Comparison of ENCODE assay signal across 29 cellular contexts in the genomic region with DNA sequence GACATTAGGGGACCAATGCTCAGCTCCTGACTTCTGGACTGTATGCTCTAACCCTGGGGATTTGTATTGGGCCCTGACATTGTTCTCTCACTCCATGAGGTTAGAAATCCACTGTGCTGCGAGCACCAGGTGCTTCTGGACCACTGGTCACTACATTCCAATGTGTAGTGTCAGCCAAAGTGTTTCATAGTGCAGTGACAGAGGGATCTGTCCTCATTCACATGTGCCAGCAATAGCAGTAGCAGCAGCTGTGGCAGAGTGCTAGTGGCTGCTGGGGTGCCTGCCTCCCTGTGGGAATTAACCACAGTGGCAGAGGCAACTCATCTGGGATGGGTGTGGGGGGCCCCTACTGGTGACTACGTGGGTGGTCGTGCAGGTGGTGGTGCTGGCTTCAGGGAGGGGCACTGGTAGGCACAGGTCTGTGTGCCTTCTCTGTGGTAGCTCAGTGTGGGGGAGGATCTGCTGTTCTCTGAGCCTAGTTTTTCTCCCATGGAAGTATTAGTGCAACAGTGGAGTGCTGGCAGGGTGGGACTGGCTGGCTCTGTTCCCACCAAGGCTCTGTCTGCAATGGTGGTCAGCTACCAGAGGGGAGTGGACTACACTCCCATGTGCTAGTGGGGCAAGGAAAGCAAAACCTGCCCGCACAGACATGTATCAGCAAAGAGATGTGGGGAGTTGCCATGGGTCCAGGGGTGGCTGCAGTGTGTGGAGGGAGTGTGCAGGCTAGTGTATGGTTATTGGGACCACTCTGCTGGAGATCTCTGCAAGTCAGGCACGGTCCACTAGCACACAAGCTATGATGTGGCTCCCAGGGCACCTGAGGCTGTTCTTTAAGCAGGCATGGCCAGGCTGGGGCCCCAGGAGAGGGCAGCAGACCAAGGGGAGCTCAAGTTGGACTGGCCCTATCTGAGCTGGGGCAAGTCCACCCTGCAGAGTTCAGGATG.
DNase-seq lines count a peak whose midpoint lies in the region; ATAC-seq and TF ChIP-seq lines count a peak whose summit lies in the region.
"Had no signal": no experiment of that assay in that cellular context is flagged by ENCODE, and none has a peak within 500 bp of the region (broad histone marks: within the 10 kb centered on the region; RNA-seq: fewer than 3 reads in every experiment).

No MANE protein-coding gene starts in this region.

- H2AFZ ChIP-seq in IMR-90 (replicated peaks; ENCODE audit: low read length, poor library complexity), result no peak overlapping the region

- CTCF ChIA-PET in IMR-90 (lab: Yijun Ruan, JAX), result no interaction called here

- no peak overlapping the region for H3K4me3 Mint-ChIP-seq in progenitor cell of endocrine pancreas (ENCODE audit: low read depth)
- H3K4me3 Mint-ChIP-seq: activated CD4-positive, alpha-beta memory T cell treated with anti-CD3 and anti-CD28 coated beads, Interleukin-2, amount 10 ng/mL, durations not matched to agents 7 days and 5 days; activated naive CD4-positive, alpha-beta T cell treated with anti-CD3 and anti-CD28 coated beads for 36 hours; memory B cell; neural crest cell; T-helper 2 cell treated with Interferon-gamma antibody and Interleukin-4, amounts not matched to agents 5 μg/mL and 100 μg/mL, for 36 hours; type B pancreatic cell had no signal

- DNase-seq in IMR-90 (peak; percentile 14), SJCRH30 (peak; percentile 19 to 41), kidney epithelial cell (ENCODE audit: low read depth) (peak; percentile 10), progenitor cell of endocrine pancreas (ENCODE audit: low spot score, unreplicated experiment) (no peak), NCI-H2171 treated with DMSO at 0.1 percent for 48 hours (lab: John Stamatoyannopoulos, UW) (no peak)
- no peak for DNase-seq in stimulated activated CD4-positive, alpha-beta T cell treated with anti-CD3 and anti-CD28 coated beads, Interleukin-2, amount 100 ng/mL, for 24 hours
- DNase-seq: activated CD4-positive, alpha-beta memory T cell treated with anti-CD3 and anti-CD28 coated beads, Interleukin-2, amount 10 ng/mL, durations not matched to agents 7 days and 5 days; activated CD8-positive, alpha-beta memory T cell treated with anti-CD3 and anti-CD28 coated beads, Interleukin-2, amount 50 U/mL, for 4 hours; activated naive CD4-positive, alpha-beta T cell treated with anti-CD3 and anti-CD28 coated beads for 36 hours; adrenal gland; brain microvascular endothelial cell; C1 segment of cervical spinal cord; GF-D8; hippocampal formation; NCI-H1105 treated with DMSO at 0.1 percent for 48 hours; NCI-H1930; NCI-H69; SIG-M5; stimulated activated CD4-positive, alpha-beta T cell treated with anti-CD3 and anti-CD28 coated beads, Interleukin-4, amount 100 ng/mL, for 24 hours; substantia nigra had no signal

- intact Hi-C loops in IMR-90 (cut with micrococcal nuclease), result no loop called here

- peak overlapping the region; percentile 33 for H3K27ac Mint-ChIP-seq in progenitor cell of endocrine pancreas
- H3K27ac Mint-ChIP-seq: activated CD4-positive, alpha-beta memory T cell treated with anti-CD3 and anti-CD28 coated beads, Interleukin-2, amount 10 ng/mL, durations not matched to agents 7 days and 5 days; activated naive CD4-positive, alpha-beta T cell treated with anti-CD3 and anti-CD28 coated beads for 36 hours; memory B cell; T-helper 2 cell treated with Interferon-gamma antibody and Interleukin-4, amounts not matched to agents 5 μg/mL and 100 μg/mL, for 36 hours; type B pancreatic cell had no signal

- H4K5ac ChIP-seq in IMR-90 (ENCODE audit: low read depth, low read length), result no peak overlapping the region

- no peak overlapping the region for H2BK5ac ChIP-seq in IMR-90 (ENCODE audit: low read depth, low read length, poor library complexity, severe bottlenecking)

- no peak for TF ChIP-seq POLR2A in IMR-90 (IDR thresholded peaks at IDR 0.05; ENCODE audit: low read depth, low read length)

- 100% methylated on average over 1 of the region's 5 CpGs; no CpG with 5 or more reads in 1 of the 2 experiments for WGBS in IMR-90 (ENCODE audit: extremely low coverage in 2 of 2, insufficient read length in 1 of 2), 2 experiments

- H3K9me1 ChIP-seq in IMR-90 (ENCODE audit: insufficient read depth, low read length), result no peaks in the 10 kb centered on the region

- ATAC-seq in IMR-90 (ENCODE audit: low read depth) (peak; percentile 32), HG02588 (IDR thresholded peaks at IDR 0.05; ENCODE audit: unreplicated experiment) (no peak)
- ATAC-seq: gastroesophageal sphincter, left lobe of liver, Panc1, sciatic nerve had no signal

- in situ Hi-C loops in IMR-90 (cut with MboI; ENCODE audit: low sequenced_read_pairs), result no loop called here

- no peak overlapping the region for H3K4me3 ChIP-seq in IMR-90 (ENCODE audit: insufficient read depth, low read depth, low read length)
- no peak overlapping the region for H3K4me3 ChIP-seq in SJCRH30
- no peak overlapping the region for H3K4me3 ChIP-seq in kidney epithelial cell (ENCODE audit: low read depth, low read length)
- H3K4me3 ChIP-seq: adrenal gland, gastroesophageal sphincter had no signal

- no peak overlapping the region for H3K4me2 ChIP-seq in IMR-90 (ENCODE audit: low read depth, low read length)

- H3K27ac ChIP-seq in IMR-90 (ENCODE audit: insufficient read depth, low read length) (no peak overlapping the region), SJCRH30 (peak overlapping the region; percentile 26)
- H3K27ac ChIP-seq: adrenal gland, brain microvascular endothelial cell, gastroesophageal sphincter had no signal

- H2BK20ac ChIP-seq in IMR-90 (ENCODE audit: low read depth, low read length), result no peak overlapping the region

- H3K27me3 Mint-ChIP-seq in progenitor cell of endocrine pancreas, result no peaks in the 10 kb centered on the region
- H3K27me3 Mint-ChIP-seq: activated CD4-positive, alpha-beta memory T cell treated with anti-CD3 and anti-CD28 coated beads, Interleukin-2, amount 10 ng/mL, durations not matched to agents 7 days and 5 days; memory B cell; type B pancreatic cell had no signal

- H2BK120ac ChIP-seq in IMR-90 (ENCODE audit: low read depth, low read length), result no peak overlapping the region

- no peak overlapping the region for H3K9ac ChIP-seq in IMR-90 (ENCODE audit: low read depth, low read length)

- H3K36me3 Mint-ChIP-seq in progenitor cell of endocrine pancreas (ENCODE audit: insufficient read depth), result peaks cover 35% of the 10 kb centered on the region

- H3K4ac ChIP-seq in IMR-90 (ENCODE audit: low read depth, low read length), result no peak overlapping the region

- no peak overlapping the region for H2AK5ac ChIP-seq in IMR-90 (ENCODE audit: low read depth, low read length)

- no peaks in the 10 kb centered on the region for H3K4me1 Mint-ChIP-seq in progenitor cell of endocrine pancreas (ENCODE audit: low read depth)
- H3K4me1 Mint-ChIP-seq: activated CD4-positive, alpha-beta memory T cell treated with anti-CD3 and anti-CD28 coated beads, Interleukin-2, amount 10 ng/mL, durations not matched to agents 7 days and 5 days; memory B cell; neural crest cell had no signal

- H3K18ac ChIP-seq in IMR-90 (ENCODE audit: low read depth, low read length), result no peak overlapping the region

- dilution Hi-C loops in IMR-90 (cut with HindIII; ENCODE audit: low sequenced_read_pairs, unreplicated experiment), result no loop called here

- BruUV-seq in IMR-90 (replicated peaks; lab: Mats Ljungman, UMichigan), result no TSS peak

- peaks cover 58% of the 10 kb centered on the region for H3K9me3 Mint-ChIP-seq in progenitor cell of endocrine pancreas (ENCODE audit: low read depth)

- POLR2A ChIA-PET in IMR-90 (lab: Charles Lee; ENCODE audit: unreplicated experiment), result no interaction called here

- H3K4me1 ChIP-seq in IMR-90 (ENCODE audit: control insufficient read depth, insufficient read depth, low read length) (no peaks in the 10 kb centered on the region), SJCRH30 (no peaks in the 10 kb centered on the region)
- H3K4me1 ChIP-seq: adrenal gland, gastroesophageal sphincter had no signal

- H3K36me3 ChIP-seq in IMR-90 (ENCODE audit: control insufficient read depth, insufficient read depth, low read length), result no peaks in the 10 kb centered on the region
- H3K36me3 ChIP-seq in SJCRH30, result peaks cover 3% of the 10 kb centered on the region
- H3K36me3 ChIP-seq in kidney epithelial cell (ENCODE audit: control insufficient read depth, insufficient read depth, low read length), result no peaks in the 10 kb centered on the region
- H3K36me3 ChIP-seq: adrenal gland, brain microvascular endothelial cell had no signal

- no peak overlapping the region for H3K14ac ChIP-seq in IMR-90 (replicated peaks; ENCODE audit: low read depth, low read length)

- no peak overlapping the region for H3K23ac ChIP-seq in IMR-90 (ENCODE audit: low read depth, low read length)

- TF ChIP-seq CTCF in IMR-90 (conservative IDR thresholded peaks at IDR 0.05; ENCODE audit: low read depth, low read length) (no peak), kidney epithelial cell (IDR thresholded peaks at IDR 0.05; ENCODE audit: insufficient read depth, low read length, poor library complexity, severe bottlenecking) (no peak), progenitor cell of endocrine pancreas (IDR thresholded peaks at IDR 0.05; ENCODE audit: unreplicated experiment) (no peak)

- no peak overlapping the region for H4K8ac ChIP-seq in IMR-90 (ENCODE audit: low read depth in 2 of 2, low read length in 2 of 2)

- H2AK9ac ChIP-seq in IMR-90 (replicated peaks; ENCODE audit: low read depth, low read length, poor library complexity), result no peak overlapping the region

- H3K9me3 ChIP-seq in IMR-90 (ENCODE audit: control insufficient read depth, insufficient read depth, low read length) (no peaks in the 10 kb centered on the region), SJCRH30 (replicated peaks) (no peaks in the 10 kb centered on the region)
- H3K9me3 ChIP-seq: adrenal gland had no signal

- TF ChIP-seq RAD21 in IMR-90 (IDR thresholded peaks at IDR 0.05; ENCODE audit: low read length), result no peak

- H2BK15ac ChIP-seq in IMR-90 (ENCODE audit: low read depth, low read length), result no peak overlapping the region

- H4K20me1 ChIP-seq in IMR-90 (ENCODE audit: insufficient read depth, low read length), result no peaks in the 10 kb centered on the region

- no peak overlapping the region for H4K91ac ChIP-seq in IMR-90 (ENCODE audit: insufficient read depth, low read depth, low read length)

- H3K56ac ChIP-seq in IMR-90 (ENCODE audit: extremely low read depth, insufficient read depth, low read length), result no peak overlapping the region

- H3K27me3 ChIP-seq in IMR-90 (ENCODE audit: control insufficient read depth, insufficient read depth, low read length) (no peaks in the 10 kb centered on the region), SJCRH30 (no peaks in the 10 kb centered on the region), kidney epithelial cell (ENCODE audit: control insufficient read depth, insufficient read depth, low read length) (no peaks in the 10 kb centered on the region)
- H3K27me3 ChIP-seq: adrenal gland, brain microvascular endothelial cell, gastroesophageal sphincter had no signal

- H3K79me1 ChIP-seq in IMR-90 (ENCODE audit: low read depth in 1 of 2, low read length in 2 of 2), result no peaks in the 10 kb centered on the region

TF ChIP-seq in IMR-90, 13 proteins besides CTCF, POLR2A, EP300 and RAD21 (continues in another document):
- no peak for TF ChIP-seq CHD1 (IDR thresholded peaks at IDR 0.05; ENCODE audit: low read depth, low read length)
- no peak for TF ChIP-seq RFX5 (IDR thresholded peaks at IDR 0.05; ENCODE audit: low read depth, low read length)
- TF ChIP-seq MAFK (IDR thresholded peaks at IDR 0.05; ENCODE audit: low read depth, low read length), result no peak
- TF ChIP-seq CEBPB (IDR thresholded peaks at IDR 0.05; ENCODE audit: low read depth, low read length), result no peak

Comparison
In these comparisons a context has a peak if more than half of its experiments do, and no peak if none do; other contexts are left out.
1. DNase-seq: peak in IMR-90 (single experiment), SJCRH30 (2 of 2) and kidney epithelial cell (single experiment); none in progenitor cell of endocrine pancreas (single experiment), stimulated activated CD4-positive, alpha-beta T cell treated with anti-CD3 and anti-CD28 coated beads, Interleukin-2, amount 100 ng/mL, for 24 hours (0 of 2) and NCI-H2171 treated with DMSO at 0.1 percent for 48 hours (single experiment).